ENCODE assay signal across 1 cellular context in the genomic region with DNA sequence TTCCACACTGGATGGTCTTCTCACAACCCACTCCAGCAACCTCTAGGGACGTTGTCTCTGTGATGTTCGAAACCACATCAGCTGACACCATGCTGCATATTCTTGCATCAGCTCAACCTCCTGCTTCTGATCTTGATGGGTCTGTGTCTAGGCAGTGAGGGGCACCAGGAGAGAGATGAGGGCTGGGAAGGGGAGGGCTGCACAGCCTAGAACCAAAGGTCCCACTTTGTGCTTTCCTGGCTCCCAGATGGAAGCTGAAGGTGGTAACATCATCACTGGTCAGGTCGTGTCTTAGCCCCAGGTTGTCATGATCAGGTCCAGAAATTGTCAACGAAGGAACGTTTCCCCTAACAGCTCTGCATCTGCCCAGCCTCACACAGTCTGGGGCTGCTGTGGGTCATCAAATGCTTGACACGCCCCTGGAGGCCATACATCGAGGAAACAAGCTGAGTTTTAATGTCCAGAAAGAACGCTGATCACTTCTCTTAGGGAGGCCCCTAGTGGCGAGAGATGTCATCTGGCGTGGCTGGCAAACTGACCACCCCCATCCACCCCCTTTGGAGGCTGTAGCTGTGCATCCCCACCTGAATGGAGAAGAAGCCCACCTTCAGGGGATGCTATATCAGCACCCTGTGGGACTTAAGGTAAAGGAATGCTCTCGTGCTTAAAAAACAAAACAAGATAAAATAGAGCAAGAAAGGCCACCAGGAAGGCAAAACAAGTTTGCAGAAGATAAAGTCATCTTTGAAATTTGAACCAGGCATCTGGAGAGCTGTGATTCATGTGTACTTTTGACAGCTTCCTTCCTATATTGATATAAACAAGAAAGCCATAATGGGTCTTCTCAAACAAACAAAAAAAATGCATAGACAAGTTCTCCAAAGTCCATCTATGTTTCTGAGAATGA.
TF ChIP-seq lines count a peak whose summit lies in the region.

No MANE protein-coding gene starts in this region.

TF ChIP-seq in GM12878, 131 proteins besides CTCF, POLR2A, EP300 and RAD21 (continued from another document):
- no peak for TF ChIP-seq SMARCA5 (IDR thresholded peaks at IDR 0.05)
- TF ChIP-seq, protein P1, sequence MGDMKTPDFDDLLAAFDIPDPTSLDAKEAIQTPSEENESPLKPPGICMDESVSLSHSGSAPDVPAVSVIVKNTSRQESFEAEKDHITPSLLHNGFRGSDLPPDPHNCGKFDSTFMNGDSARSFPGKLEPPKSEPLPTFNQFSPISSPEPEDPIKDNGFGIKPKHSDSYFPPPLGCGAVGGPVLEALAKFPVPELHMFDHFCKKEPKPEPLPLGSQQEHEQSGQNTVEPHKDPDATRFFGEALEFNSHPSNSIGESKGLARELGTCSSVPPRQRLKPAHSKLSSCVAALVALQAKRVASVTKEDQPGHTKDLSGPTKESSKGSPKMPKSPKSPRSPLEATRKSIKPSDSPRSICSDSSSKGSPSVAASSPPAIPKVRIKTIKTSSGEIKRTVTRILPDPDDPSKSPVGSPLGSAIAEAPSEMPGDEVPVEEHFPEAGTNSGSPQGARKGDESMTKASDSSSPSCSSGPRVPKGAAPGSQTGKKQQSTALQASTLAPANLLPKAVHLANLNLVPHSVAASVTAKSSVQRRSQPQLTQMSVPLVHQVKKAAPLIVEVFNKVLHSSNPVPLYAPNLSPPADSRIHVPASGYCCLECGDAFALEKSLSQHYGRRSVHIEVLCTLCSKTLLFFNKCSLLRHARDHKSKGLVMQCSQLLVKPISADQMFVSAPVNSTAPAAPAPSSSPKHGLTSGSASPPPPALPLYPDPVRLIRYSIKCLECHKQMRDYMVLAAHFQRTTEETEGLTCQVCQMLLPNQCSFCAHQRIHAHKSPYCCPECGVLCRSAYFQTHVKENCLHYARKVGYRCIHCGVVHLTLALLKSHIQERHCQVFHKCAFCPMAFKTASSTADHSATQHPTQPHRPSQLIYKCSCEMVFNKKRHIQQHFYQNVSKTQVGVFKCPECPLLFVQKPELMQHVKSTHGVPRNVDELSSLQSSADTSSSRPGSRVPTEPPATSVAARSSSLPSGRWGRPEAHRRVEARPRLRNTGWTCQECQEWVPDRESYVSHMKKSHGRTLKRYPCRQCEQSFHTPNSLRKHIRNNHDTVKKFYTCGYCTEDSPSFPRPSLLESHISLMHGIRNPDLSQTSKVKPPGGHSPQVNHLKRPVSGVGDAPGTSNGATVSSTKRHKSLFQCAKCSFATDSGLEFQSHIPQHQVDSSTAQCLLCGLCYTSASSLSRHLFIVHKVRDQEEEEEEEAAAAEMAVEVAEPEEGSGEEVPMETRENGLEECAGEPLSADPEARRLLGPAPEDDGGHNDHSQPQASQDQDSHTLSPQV (IDR thresholded peaks at IDR 0.05): no peak
- no peak for TF ChIP-seq NBN (IDR thresholded peaks at IDR 0.05)
- peak; percentile 77 for TF ChIP-seq SMC3 (IDR thresholded peaks at IDR 0.05; ENCODE audit: borderline replicate concordance, low read length)
- 0 out of 2 replicates have a peak, but pooled peaks have one; percentile 15 for TF ChIP-seq IKZF1 (conservative IDR thresholded peaks at IDR 0.05)
- TF ChIP-seq RAD51 (IDR thresholded peaks at IDR 0.05): no peak
- no peak for TF ChIP-seq PML (IDR thresholded peaks at IDR 0.05; ENCODE audit: low read length)
- no peak for TF ChIP-seq GABPA (IDR thresholded peaks at IDR 0.05; ENCODE audit: low read depth)
- TF ChIP-seq BCL11A (IDR thresholded peaks at IDR 0.05; ENCODE audit: low read depth, low read length): no peak
- no peak for TF ChIP-seq MEF2A (IDR thresholded peaks at IDR 0.05; ENCODE audit: insufficient read depth, low read depth, low read length)
- TF ChIP-seq, protein P2, sequence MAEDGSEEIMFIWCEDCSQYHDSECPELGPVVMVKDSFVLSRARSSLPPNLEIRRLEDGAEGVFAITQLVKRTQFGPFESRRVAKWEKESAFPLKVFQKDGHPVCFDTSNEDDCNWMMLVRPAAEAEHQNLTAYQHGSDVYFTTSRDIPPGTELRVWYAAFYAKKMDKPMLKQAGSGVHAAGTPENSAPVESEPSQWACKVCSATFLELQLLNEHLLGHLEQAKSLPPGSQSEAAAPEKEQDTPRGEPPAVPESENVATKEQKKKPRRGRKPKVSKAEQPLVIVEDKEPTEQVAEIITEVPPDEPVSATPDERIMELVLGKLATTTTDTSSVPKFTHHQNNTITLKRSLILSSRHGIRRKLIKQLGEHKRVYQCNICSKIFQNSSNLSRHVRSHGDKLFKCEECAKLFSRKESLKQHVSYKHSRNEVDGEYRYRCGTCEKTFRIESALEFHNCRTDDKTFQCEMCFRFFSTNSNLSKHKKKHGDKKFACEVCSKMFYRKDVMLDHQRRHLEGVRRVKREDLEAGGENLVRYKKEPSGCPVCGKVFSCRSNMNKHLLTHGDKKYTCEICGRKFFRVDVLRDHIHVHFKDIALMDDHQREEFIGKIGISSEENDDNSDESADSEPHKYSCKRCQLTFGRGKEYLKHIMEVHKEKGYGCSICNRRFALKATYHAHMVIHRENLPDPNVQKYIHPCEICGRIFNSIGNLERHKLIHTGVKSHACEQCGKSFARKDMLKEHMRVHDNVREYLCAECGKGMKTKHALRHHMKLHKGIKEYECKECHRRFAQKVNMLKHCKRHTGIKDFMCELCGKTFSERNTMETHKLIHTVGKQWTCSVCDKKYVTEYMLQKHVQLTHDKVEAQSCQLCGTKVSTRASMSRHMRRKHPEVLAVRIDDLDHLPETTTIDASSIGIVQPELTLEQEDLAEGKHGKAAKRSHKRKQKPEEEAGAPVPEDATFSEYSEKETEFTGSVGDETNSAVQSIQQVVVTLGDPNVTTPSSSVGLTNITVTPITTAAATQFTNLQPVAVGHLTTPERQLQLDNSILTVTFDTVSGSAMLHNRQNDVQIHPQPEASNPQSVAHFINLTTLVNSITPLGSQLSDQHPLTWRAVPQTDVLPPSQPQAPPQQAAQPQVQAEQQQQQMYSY (CRISPR knock-in tag; IDR thresholded peaks at IDR 0.05): no peak
- peak; percentile 35; the same call in 1 of the 2 replicates for TF ChIP-seq CREM (IDR thresholded peaks at IDR 0.05; ENCODE audit: low read depth)
- peak; percentile 42 for TF ChIP-seq RUNX3 (IDR thresholded peaks at IDR 0.05; ENCODE audit: low read length)
- no peak for TF ChIP-seq SMAD1 (IDR thresholded peaks at IDR 0.05; ENCODE audit: low read depth, partially characterized antibody)
- TF ChIP-seq CEBPB (IDR thresholded peaks at IDR 0.05; ENCODE audit: borderline replicate concordance in 1 of 2, low read depth in 2 of 2, low read length in 2 of 2): peak in 1 of 2 experiments; percentile 54; a peak in 1 of 4 replicates
- TF ChIP-seq STAT3 (IDR thresholded peaks at IDR 0.05; ENCODE audit: low read depth, low read length): no peak
- peak; percentile 62; the same call in 1 of the 2 replicates for TF ChIP-seq YY1 (IDR thresholded peaks at IDR 0.05; ENCODE audit: low read depth, low read length)
- 0 out of 2 replicates have a peak, but pooled peaks have one; percentile 34 for TF ChIP-seq CREB1 (IDR thresholded peaks at IDR 0.05; ENCODE audit: low read depth)
- TF ChIP-seq SUPT20H (IDR thresholded peaks at IDR 0.05; ENCODE audit: borderline replicate concordance, control insufficient read depth, low read depth, low read length): no peak
- TF ChIP-seq NFYA (IDR thresholded peaks at IDR 0.05; ENCODE audit: borderline replicate concordance, low read depth, low read length): no peak
- peak in 1 of 2 experiments; percentile 14; a peak in 1 of 4 replicates for TF ChIP-seq IKZF2 (IDR thresholded peaks at IDR 0.05)
- no peak for TF ChIP-seq RCOR1 (conservative IDR thresholded peaks at IDR 0.05; ENCODE audit: low read depth, low read length)
